ENCODE assay signal across 8 cellular contexts in the genomic region with DNA sequence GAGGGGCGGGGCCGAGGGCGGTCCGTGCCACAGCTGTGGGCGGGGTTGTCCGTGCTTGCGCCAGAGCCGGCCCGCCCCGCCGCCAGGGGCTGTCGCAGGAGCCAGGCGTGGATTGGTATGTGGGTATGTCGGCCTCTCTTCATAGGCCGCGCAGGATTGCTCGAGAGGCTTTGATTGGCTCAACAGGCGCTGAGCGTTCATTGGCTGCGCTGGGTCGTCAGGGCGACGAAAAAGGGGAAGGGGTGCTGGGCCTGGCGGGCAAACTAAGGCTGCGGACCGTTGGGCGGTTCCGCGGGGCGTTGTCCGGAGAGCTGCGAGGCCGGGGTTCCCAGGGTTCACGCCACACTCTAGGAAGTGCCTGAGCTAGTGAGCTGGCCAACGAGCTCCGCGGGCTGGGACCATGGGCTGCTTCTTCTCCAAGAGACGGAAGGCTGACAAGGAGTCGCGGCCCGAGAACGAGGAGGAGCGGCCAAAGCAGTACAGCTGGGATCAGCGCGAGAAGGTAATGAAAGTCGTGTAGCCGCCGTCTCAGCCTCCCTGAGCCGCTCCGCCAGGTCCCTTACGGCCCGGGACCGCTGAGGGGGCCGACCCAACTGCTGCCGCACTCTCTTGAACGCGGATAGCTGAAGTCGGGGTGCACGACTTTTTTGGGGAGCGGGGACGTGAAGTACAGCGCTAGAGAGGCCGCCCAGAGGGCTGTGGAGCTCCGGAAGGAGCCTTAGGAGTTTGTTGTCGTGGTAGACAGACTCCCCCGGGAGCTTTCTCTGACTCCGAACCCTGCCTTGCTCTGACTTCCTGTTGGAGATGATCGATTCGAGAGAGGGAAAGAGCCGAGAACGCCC. TPM values are rescaled to one million over a fixed set of nuclear protein-coding genes. Genes with fewer than 3 reads are reported as not detected.
DNase-seq lines count a peak whose midpoint lies in the region; ATAC-seq and TF ChIP-seq lines count a peak whose summit lies in the region.

A gene (plus strand): TSS at position 343 of the 842 bp plus-strand sequence. CDS start 58 bp downstream, at position 401.

- ATAC-seq in HG02610 (IDR thresholded peaks at IDR 0.05; ENCODE audit: unreplicated experiment) (peak; percentile 96), omental fat pad (ENCODE audit: low FRiP score) (peak; percentile 98)

- CTCF ChIA-PET in GM10248 (lab: Yijun Ruan, JAX) = interaction anchor here (0.9 to 1.3 kb wide), 2 partner anchors 13 to 66 kb away, joined by 3 to 4 read pairs; no protein-coding TSS in a partner anchor

- TF ChIP-seq CTCF in GM10248 (IDR thresholded peaks at IDR 0.05; ENCODE audit: control extremely low read depth, extremely low read depth, low read depth, missing control alignments) (no peak), glutamatergic neuron (IDR thresholded peaks at IDR 0.05; ENCODE audit: partially characterized antibody, unreplicated experiment) (no peak), omental fat pad (IDR thresholded peaks at IDR 0.05) (no peak)

- no peaks in the 10 kb centered on the region for H3K27me3 Mint-ChIP-seq in activated naive CD8-positive, alpha-beta T cell treated with anti-CD3 and anti-CD28 coated beads for 36 hours
- peaks cover 7% of the 10 kb centered on the region for H3K27me3 Mint-ChIP-seq in glutamatergic neuron (ENCODE audit: unreplicated experiment)

- H3K4me3 Mint-ChIP-seq in activated naive CD8-positive, alpha-beta T cell treated with anti-CD3 and anti-CD28 coated beads for 36 hours = peak within 1 kb of the TSS; percentile 92
- H3K4me3 Mint-ChIP-seq in glutamatergic neuron (ENCODE audit: unreplicated experiment) = peak within 1 kb of the TSS; percentile 96

- DNase-seq in GM10248 (ENCODE audit: extremely low spot score) (peak; percentile 86), NCI-H1092 (lab: John Stamatoyannopoulos, UW) (peak; percentile 96), SKM-1 (lab: John Stamatoyannopoulos, UW; ENCODE audit: unreplicated experiment) (peak; percentile 66), glutamatergic neuron (peak; percentile 89), omental fat pad (ENCODE audit: low spot score) (peak; percentile 53)
- peak; percentile 90 for DNase-seq in activated naive CD8-positive, alpha-beta T cell treated with anti-CD3 and anti-CD28 coated beads for 36 hours

- peak within 1 kb of the TSS; percentile 92 for H3K27ac Mint-ChIP-seq in activated naive CD8-positive, alpha-beta T cell treated with anti-CD3 and anti-CD28 coated beads for 36 hours
- H3K27ac Mint-ChIP-seq in glutamatergic neuron (ENCODE audit: unreplicated experiment) = peak within 1 kb of the TSS; percentile 94

- no peaks in the 10 kb centered on the region for H3K9me3 Mint-ChIP-seq in activated naive CD8-positive, alpha-beta T cell treated with anti-CD3 and anti-CD28 coated beads for 36 hours
- no peaks in the 10 kb centered on the region for H3K9me3 Mint-ChIP-seq in glutamatergic neuron (ENCODE audit: unreplicated experiment)

- no peaks in the 10 kb centered on the region for H3K36me3 Mint-ChIP-seq in activated naive CD8-positive, alpha-beta T cell treated with anti-CD3 and anti-CD28 coated beads for 36 hours
- H3K36me3 Mint-ChIP-seq in glutamatergic neuron (ENCODE audit: unreplicated experiment) = no peaks in the 10 kb centered on the region

- no peak within 1 kb of the TSS for H3K27ac ChIP-seq in temporal lobe (ENCODE audit: low read depth, low read length)

- POLR2A ChIA-PET in GM10248 (lab: Yijun Ruan, JAX) = interaction anchor here (0.5 to 0.6 kb wide), 2 partner anchors 732 to 1951 kb away, joined by 3 read pairs; no protein-coding TSS in a partner anchor

- peaks cover 7% of the 10 kb centered on the region for H3K4me1 Mint-ChIP-seq in activated naive CD8-positive, alpha-beta T cell treated with anti-CD3 and anti-CD28 coated beads for 36 hours
- no peaks in the 10 kb centered on the region for H3K4me1 Mint-ChIP-seq in glutamatergic neuron (ENCODE audit: low read depth, unreplicated experiment)

RNA-seq across cellular contexts. Expression of the gene that starts here (rescaled TPM):
- 1 to 10 TPM; 6.5 to 6.6 TPM for total RNA-seq in activated naive CD8-positive, alpha-beta T cell treated with anti-CD3 and anti-CD28 coated beads for 36 hours
- total RNA-seq in glutamatergic neuron (ENCODE audit: unreplicated experiment) = 10.7 TPM
- 10 to 100 TPM; 12.1 to 20.9 (median 14.7) TPM for total RNA-seq in omental fat pad
- total RNA-seq in temporal lobe = 12.3 TPM
